ENCODE assay signal across 13 cellular contexts in the genomic region with DNA sequence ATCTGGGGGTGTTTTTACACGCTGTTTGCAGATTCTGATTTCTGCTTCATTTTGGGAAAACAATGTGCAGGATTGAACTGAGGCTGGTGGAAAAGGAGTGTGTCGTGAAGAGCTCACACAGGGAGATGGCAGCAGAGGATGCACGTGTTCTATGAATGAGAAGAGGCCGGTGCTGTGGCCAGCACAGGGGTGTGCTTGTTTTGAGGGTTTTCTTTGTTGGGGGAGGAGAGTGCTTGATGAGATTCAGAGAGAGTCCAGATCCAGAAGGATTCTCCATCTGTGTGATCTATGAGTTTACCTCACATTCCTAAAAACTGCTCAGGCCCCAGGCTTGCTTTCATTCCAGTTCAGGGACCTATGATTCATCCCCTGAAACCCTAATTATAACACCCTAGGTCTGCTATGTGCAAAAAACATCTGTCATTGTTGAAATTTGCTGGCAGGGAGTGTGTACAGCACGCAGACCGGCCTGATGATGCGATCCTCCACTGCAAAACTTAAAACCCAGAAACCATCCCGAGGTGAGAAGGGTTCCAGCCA. TPM values are rescaled to one million over a fixed set of nuclear protein-coding genes. Genes with fewer than 3 reads are reported as not detected.
DNase-seq lines count a peak whose midpoint lies in the region; ATAC-seq, FAIRE-seq and TF ChIP-seq lines count a peak whose summit lies in the region.
"Had no signal": no experiment of that assay in that cellular context is flagged by ENCODE, and none has a peak within 500 bp of the region (broad histone marks: within the 10 kb centered on the region; RNA-seq: fewer than 3 reads in every experiment).

No MANE protein-coding gene starts in this region.

- H3K27me3 ChIP-seq in HepG2 (ENCODE audit: control insufficient read depth in 1 of 2, insufficient read depth in 2 of 2, low read length in 2 of 2) (no peaks in the 10 kb centered on the region), right lobe of liver (no peaks in the 10 kb centered on the region), PC-9 (ENCODE audit: insufficient read depth, low read depth) (no peaks in the 10 kb centered on the region)
- H3K27me3 ChIP-seq: upper lobe of left lung had no signal

- no peaks in the 10 kb centered on the region; a peak in 1 of 5 replicates for H3K36me3 ChIP-seq in HepG2 (replicated peaks in 1 of 2; ENCODE audit: control insufficient read depth in 1 of 2, insufficient read depth in 2 of 2, low read length in 2 of 2)
- no peaks in the 10 kb centered on the region for H3K36me3 ChIP-seq in right lobe of liver
- H3K36me3 ChIP-seq in PC-9 (ENCODE audit: low read depth): peaks cover 22% of the 10 kb centered on the region; the same call in 1 of the 2 replicates
- H3K36me3 ChIP-seq: spleen, upper lobe of left lung had no signal

- H2AFZ ChIP-seq in HepG2 (ENCODE audit: low read length) (no peak overlapping the region), PC-9 (no peak overlapping the region)

- no peak for TF ChIP-seq RAD21 in HepG2 (CRISPR knock-in tag; IDR thresholded peaks at IDR 0.05)

- TF ChIP-seq EP300 in HepG2 (IDR thresholded peaks at IDR 0.05; ENCODE audit: low read depth in 2 of 2, low read length in 2 of 2) (no peak), HepG2 (CRISPR knock-in tag; IDR thresholded peaks at IDR 0.05; ENCODE audit: borderline replicate concordance) (no peak)

- H3K4me1 Mint-ChIP-seq in type B pancreatic cell (ENCODE audit: unreplicated experiment): peaks cover 8% of the 10 kb centered on the region
- H3K4me1 Mint-ChIP-seq: naive B cell had no signal

- no peak for FAIRE-seq in HepG2 (lab: Jason Lieb, UNC)

- no peak overlapping the region for H3K4me3 Mint-ChIP-seq in type B pancreatic cell
- H3K4me3 Mint-ChIP-seq: naive B cell had no signal

- peaks cover 19% of the 10 kb centered on the region for H3K79me2 ChIP-seq in HepG2 (ENCODE audit: insufficient read depth, low read length)
- H3K79me2 ChIP-seq in PC-9 (ENCODE audit: low read depth): peaks cover 96% of the 10 kb centered on the region

- H3K4me2 ChIP-seq in HepG2 (ENCODE audit: low read depth, low read length) (no peak overlapping the region), PC-9 (peak overlapping the region; percentile 60)

- DNase-seq in HepG2 (ENCODE audit: low spot score) (no peak), right lobe of liver (no peak), PC-9 (peak; percentile 30 to 85), fibroblast of villous mesenchyme (ENCODE audit: low read depth) (peak; percentile 30), type B pancreatic cell (ENCODE audit: extremely low spot score, unreplicated experiment) (no peak), T-helper 9 cell (no peak)
- DNase-seq: aorta, GF-D8, naive B cell, spleen, upper lobe of left lung had no signal

- H3K4me1 ChIP-seq in HepG2 (ENCODE audit: insufficient read depth, low read length): peaks cover 14% of the 10 kb centered on the region
- H3K4me1 ChIP-seq in right lobe of liver: no peaks in the 10 kb centered on the region
- H3K4me1 ChIP-seq in PC-9 (replicated peaks; ENCODE audit: insufficient read depth): peaks cover 44% of the 10 kb centered on the region
- H3K4me1 ChIP-seq: spleen, upper lobe of left lung had no signal

- peaks cover 10% of the 10 kb centered on the region; the same call in 1 of the 2 replicates for H3K9me3 ChIP-seq in HepG2 (ENCODE audit: low read length)
- H3K9me3 ChIP-seq in right lobe of liver: no peaks in the 10 kb centered on the region
- H3K9me3 ChIP-seq in PC-9 (ENCODE audit: insufficient read depth, low read depth): peaks cover 6% of the 10 kb centered on the region; the same call in 1 of the 2 replicates
- H3K9me3 ChIP-seq: upper lobe of left lung had no signal

- H3K4me3 ChIP-seq in HepG2 (replicated peaks in 1 of 3; ENCODE audit: insufficient read depth in 1 of 3, low read depth in 2 of 3, low read length in 3 of 3) (no peak overlapping the region), right lobe of liver (no peak overlapping the region), PC-9 (no peak overlapping the region), fibroblast of villous mesenchyme (ENCODE audit: low read depth, low read length) (no peak overlapping the region)
- H3K4me3 ChIP-seq: spleen, upper lobe of left lung had no signal

- H4K20me1 ChIP-seq in HepG2 (ENCODE audit: insufficient read depth, low read length) (no peaks in the 10 kb centered on the region), PC-9 (ENCODE audit: insufficient read depth) (peaks cover 3% of the 10 kb centered on the region; the same call in 1 of the 2 replicates)

- H3K9ac ChIP-seq in HepG2 (ENCODE audit: insufficient read depth, low read depth, low read length): no peak overlapping the region

- peaks cover 7% of the 10 kb centered on the region for H3K27me3 Mint-ChIP-seq in type B pancreatic cell

- peaks cover 6% of the 10 kb centered on the region for H3K9me3 Mint-ChIP-seq in type B pancreatic cell

- ATAC-seq in HepG2: no peak; the same call in 2 of the 3 replicates
- no peak for ATAC-seq in right lobe of liver
- ATAC-seq in GM19397 (IDR thresholded peaks at IDR 0.05; ENCODE audit: unreplicated experiment): no peak
- no peak for ATAC-seq in GM18511 (IDR thresholded peaks at IDR 0.05; ENCODE audit: unreplicated experiment)

- peaks cover 3% of the 10 kb centered on the region for H3K36me3 Mint-ChIP-seq in type B pancreatic cell

- TF ChIP-seq CTCF in HepG2 (CRISPR knock-in tag; IDR thresholded peaks at IDR 0.05): 0 out of 2 replicates have a peak, but pooled peaks have one; percentile 10
- no peak for TF ChIP-seq CTCF in right lobe of liver (IDR thresholded peaks at IDR 0.05)
- TF ChIP-seq CTCF in PC-9 (conservative IDR thresholded peaks at IDR 0.05): no peak
- no peak for TF ChIP-seq CTCF in fibroblast of villous mesenchyme (IDR thresholded peaks at IDR 0.05; ENCODE audit: insufficient read depth, low read depth, low read length)
- no peak for TF ChIP-seq CTCF in type B pancreatic cell (conservative IDR thresholded peaks at IDR 0.05)

- in situ Hi-C loops in HepG2 (cut with HindIII; ENCODE audit: extremely low pct_ligation_motif_present, low pct_unique_long_range_greater_than_20kb): no loop called here

- CTCF ChIA-PET in HepG2 (lab: Yijun Ruan, JAX; ENCODE audit: low intra/inter-chr PET ratio, low total read pairs) (no interaction called here), PC-9 (lab: Charles Lee) (no interaction called here)

- intact Hi-C loops in HepG2 (cut with micrococcal nuclease; ENCODE audit: unreplicated experiment) (no loop called here), right lobe of liver (cut with DNase I) (no loop called here), PC-9 (cut with micrococcal nuclease; ENCODE audit: unreplicated experiment) (no loop called here)

- POLR2A ChIA-PET in HepG2 (lab: Yijun Ruan, JAX) (no interaction called here), PC-9 (lab: Charles Lee; ENCODE audit: unreplicated experiment) (interaction anchor here (0.6 to 0.7 kb wide), 2 partner anchors 8 to 10 kb away, joined by 3 to 5 read pairs; no protein-coding TSS in a partner anchor)

- no TSS peak for BruUV-seq in HepG2 (replicated peaks; lab: Mats Ljungman, UMichigan)
- BruUV-seq in PC-9 (replicated peaks; lab: Mats Ljungman, UMichigan): no TSS peak

- peaks cover 26% of the 10 kb centered on the region for H3F3A ChIP-seq in PC-9 (ENCODE audit: insufficient read depth, low read depth)

- 86% methylated on average over 8 of the region's 8 CpGs for WGBS in HepG2 (ENCODE audit: low lambda C conversion rate)
- 79% methylated on average over 5 of the region's 8 CpGs for WGBS in right lobe of liver (ENCODE audit: insufficient coverage, low coverage, low lambda C conversion rate, missing lambda C conversion rate)

- H3K27ac Mint-ChIP-seq in type B pancreatic cell: peak overlapping the region; percentile 26

- TF ChIP-seq POLR2A in HepG2 (IDR thresholded peaks at IDR 0.05; ENCODE audit: insufficient read depth in 1 of 2, low read depth in 2 of 2, low read length in 2 of 2) (no peak), right lobe of liver (IDR thresholded peaks at IDR 0.05) (no peak)

- no peak overlapping the region for H3K27ac ChIP-seq in HepG2 (ENCODE audit: extremely low read length, insufficient read depth, low read length)
- H3K27ac ChIP-seq in right lobe of liver: no peak overlapping the region
- peak overlapping the region; percentile 71 for H3K27ac ChIP-seq in PC-9
- H3K27ac ChIP-seq: spleen, upper lobe of left lung had no signal

- H3K9me2 ChIP-seq in PC-9 (ENCODE audit: insufficient read depth): no peaks in the 10 kb centered on the region

TF ChIP-seq in HepG2, 621 proteins besides CTCF, POLR2A, EP300 and RAD21:
- TF ChIP-seq STAG1 (CRISPR knock-in tag; IDR thresholded peaks at IDR 0.05) (0 out of 2 replicates have a peak, but pooled peaks have one; percentile 10), SAP130 (CRISPR knock-in tag; IDR thresholded peaks at IDR 0.05; ENCODE audit: low read depth) (no peak)

RNA-seq across cellular contexts. Expression of a gene that starts 12.1 kb away (rescaled TPM):
- total RNA-seq in HepG2 (2016; rRNA removed; fragmentation: Illumina TruSeq; extraction: Trizol) (12.5 and 15.3 TPM in 2 replicates), right lobe of liver (1 to 10 TPM; 2.1 to 5.1 (median 4.4) TPM), PC-9 (2021) (27.7 and 36.4 TPM in 2 replicates), fibroblast of villous mesenchyme (not detected in 2 replicates), type B pancreatic cell (ENCODE audit: low replicate concordance) (6.8 and 21.0 TPM in 2 replicates)
- 1.3 and 1.5 TPM in 2 replicates for total RNA-seq in HepG2 (2016; cell fraction: cytosol; rRNA removed; fragmentation: Illumina TruSeq; extraction: Trizol; ENCODE audit: low read depth)
- 11.9 and 15.9 TPM in 2 replicates for total RNA-seq in HepG2 (2016; cell fraction: insoluble cytoplasmic fraction; rRNA removed; fragmentation: Illumina TruSeq; extraction: Trizol)
- total RNA-seq in HepG2 (2016; cell fraction: membrane; rRNA removed; fragmentation: Illumina TruSeq; extraction: Trizol): 7.3 and 8.5 TPM in 2 replicates
- 17.0 and 19.4 TPM in 2 replicates for total RNA-seq in HepG2 (2016; cell fraction: nucleus; rRNA removed; fragmentation: Illumina TruSeq; extraction: Trizol)
- 6.7 and 7.8 TPM in 2 replicates for polyA plus RNA-seq in HepG2 (2011; rRNA removed)
- 7.9 and 10.8 TPM in 2 replicates for polyA plus RNA-seq in HepG2 (2011; cell fraction: cytosol; rRNA removed)
- 9.1 and 10.7 TPM in 2 replicates for polyA plus RNA-seq in HepG2 (2011; cell fraction: nucleus; rRNA removed)
- 12.3 and 20.7 TPM in 2 replicates for polyA plus RNA-seq in HepG2 (2012)
- polyA plus RNA-seq in HepG2 (2016; cell fraction: cytosol; fragmentation: Illumina TruSeq; extraction: Trizol; ENCODE audit: low read depth): 1.3 and 1.4 TPM in 2 replicates
- 9.8 and 11.3 TPM in 2 replicates for polyA plus RNA-seq in HepG2 (2016; cell fraction: insoluble cytoplasmic fraction; fragmentation: Illumina TruSeq; extraction: Trizol; ENCODE audit: low read depth)
- 4.6 and 4.7 TPM in 2 replicates for polyA plus RNA-seq in HepG2 (2016; cell fraction: membrane; fragmentation: Illumina TruSeq; extraction: Trizol; ENCODE audit: low read depth)
- 19.9 and 20.7 TPM in 2 replicates for polyA plus RNA-seq in HepG2 (2016; cell fraction: nucleus; fragmentation: Illumina TruSeq; extraction: Trizol; ENCODE audit: insufficient read depth, low read depth)
- polyA minus RNA-seq in HepG2 (2011; rRNA and poly(A)+ RNA removed; ENCODE audit: low replicate concordance): 9.7 and 45.0 TPM in 2 replicates
- 14.3 and 16.0 TPM in 2 replicates for polyA minus RNA-seq in HepG2 (2011; cell fraction: cytosol; rRNA and poly(A)+ RNA removed)
- polyA minus RNA-seq in HepG2 (2011; cell fraction: nucleus; rRNA and poly(A)+ RNA removed): 11.7 and 14.8 TPM in 2 replicates

Comparison
In these comparisons a context has a peak if more than half of its experiments do, and no peak if none do; other contexts are left out.
1. DNase-seq: peak in PC-9 (2 of 2) and fibroblast of villous mesenchyme (single experiment); none in HepG2 (single experiment), right lobe of liver (0 of 3), type B pancreatic cell (single experiment) and T-helper 9 cell (single experiment).